ENCODE assay signal across 26 cellular contexts in genomic region chr3:159652452-159652851, GRCh38.
"Had no signal": no experiment of that assay in that cellular context is flagged by ENCODE, and none has a peak within 500 bp of the region (broad histone marks: within the 10 kb centered on the region; RNA-seq: fewer than 3 reads in every experiment).

No MANE protein-coding gene starts in this region.

- H3K4me1 ChIP-seq: esophagus squamous epithelium, neural progenitor cell, parathyroid adenoma, psoas muscle, stomach, thyroid gland, upper lobe of left lung, vagina had no signal

- H3K36me3 ChIP-seq: esophagus squamous epithelium, neural progenitor cell, stomach, thyroid gland, upper lobe of left lung, vagina had no signal

- H3K27ac ChIP-seq: esophagus squamous epithelium, neural progenitor cell, parathyroid adenoma, psoas muscle, stomach, thyroid gland, upper lobe of left lung, vagina, VCaP had no signal

- DNase-seq: activated CD4-positive, alpha-beta T cell treated with anti-CD3 and anti-CD28 coated beads for 48 hours; activated CD4-positive, alpha-beta T cell treated with anti-CD3 and anti-CD28 coated beads, Interleukin-2, amount 50 U/mL, for 48 hours; activated CD8-positive, alpha-beta memory T cell treated with anti-CD3 and anti-CD28 coated beads for 24 hours; activated gamma-delta T cell; activated naive CD4-positive, alpha-beta T cell treated with anti-CD3 and anti-CD28 coated beads, Interleukin-2, amount 10 ng/mL, durations not matched to agents 7 days and 5 days; activated naive CD8-positive, alpha-beta T cell treated with anti-CD3 and anti-CD28 coated beads, Interleukin-2, amount 10 ng/mL, durations not matched to agents 7 days and 5 days; amniotic stem cell; central memory CD4-positive, alpha-beta T cell; effector CD4-positive, alpha-beta T cell; esophagus squamous epithelium; foreskin melanocyte; natural killer cell; occipital lobe; psoas muscle; stimulated activated CD4-positive, alpha-beta T cell treated with anti-CD3 and anti-CD28 coated beads, Interleukin-15, amount 100 ng/mL, for 24 hours; stimulated activated CD4-positive, alpha-beta T cell treated with anti-CD3 and anti-CD28 coated beads, Interleukin-2, amount 100 ng/mL, for 24 hours; stimulated activated naive B cell treated with anti-CD40 and anti-IgM and Interleukin-4, amounts not matched to agents 10 μg/mL and 1 μg/mL and 100 μg/mL, for 72 hours; stomach; T-helper 9 cell; thyroid gland; upper lobe of left lung had no signal

- H3K9me3 ChIP-seq: esophagus squamous epithelium, psoas muscle, stomach, thyroid gland, upper lobe of left lung, vagina had no signal

- H3K27me3 ChIP-seq: esophagus squamous epithelium, neural progenitor cell, stomach, thyroid gland, upper lobe of left lung, vagina had no signal

- ATAC-seq: activated CD4-positive, CD25-positive, alpha-beta regulatory T cell treated with anti-CD3 and anti-CD28 coated beads, Interleukin-2, amount 50 U/mL, for 24 hours; natural killer cell; psoas muscle; stimulated activated naive B cell treated with anti-CD40 and anti-IgM and Interleukin-4, amounts not matched to agents 10 μg/mL and 1 μg/mL and 100 μg/mL, for 72 hours had no signal

- H3K4me3 ChIP-seq: esophagus squamous epithelium, neural progenitor cell, psoas muscle, stomach, thyroid gland, upper lobe of left lung, vagina had no signal
